8 cellular contexts compared by ENCODE assay signal in the genomic region with DNA sequence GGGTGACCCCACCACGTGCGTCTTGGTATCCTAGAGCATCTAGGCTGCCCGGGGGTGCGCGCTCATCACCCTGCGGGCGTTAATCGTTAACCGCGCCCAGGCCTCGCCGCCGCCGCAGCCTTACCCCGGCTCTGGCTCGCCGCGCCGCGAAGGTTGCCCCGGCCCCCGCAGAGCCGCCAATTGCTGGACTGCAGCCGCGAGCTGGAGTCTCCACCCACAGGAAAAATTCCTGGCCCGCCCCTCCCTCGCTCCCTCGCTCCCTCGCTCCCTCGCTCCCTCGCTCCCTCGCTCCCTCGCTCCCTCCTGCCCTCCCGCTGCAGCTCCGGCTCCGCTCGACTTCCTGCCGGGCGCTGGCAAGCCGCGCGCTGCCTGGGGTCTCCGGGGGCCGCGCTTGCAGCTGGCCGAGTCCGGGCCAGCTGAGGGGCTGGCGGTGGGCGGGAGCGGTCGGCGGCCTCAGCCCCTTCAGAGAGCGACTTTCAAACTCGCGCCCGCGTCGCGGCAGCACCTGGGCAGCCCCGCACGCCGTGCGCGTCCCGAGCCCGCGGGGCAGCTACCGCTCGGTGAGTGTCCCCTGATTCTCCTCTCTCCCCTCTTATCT. TPM values are rescaled to one million over a fixed set of nuclear protein-coding genes. Genes with fewer than 3 reads are reported as not detected.
DNase-seq lines count a peak whose midpoint lies in the region; ATAC-seq and TF ChIP-seq lines count a peak whose summit lies in the region.

A gene (plus strand): TSS at position 280 of the 598 bp plus-strand sequence. CDS start 23,208 bp downstream, outside the sequence.

- DNase-seq in T-helper 1 cell (no peak), NCI-H345 treated with DMSO at 0.1 percent for 48 hours (lab: John Stamatoyannopoulos, UW; ENCODE audit: unreplicated experiment) (peak; percentile 38), activated gamma-delta T cell treated with Interleukin-2 at 50 U/mL for 16 hours (peak; percentile 40), fibroblast of the conjunctiva (ENCODE audit: low read depth) (peak; percentile 16), myocyte (ENCODE audit: low read depth) (peak; percentile 68), upper lobe of left lung (peak; percentile 82 to 93)

- WGBS in upper lobe of left lung, 2 donors, result 0% methylated on average over 5 to 32 of the region's 69 CpGs

- TF ChIP-seq CTCF in upper lobe of left lung (IDR thresholded peaks at IDR 0.05), result no peak

- H3K27ac ChIP-seq in upper lobe of left lung, result peak within 1 kb of the TSS; percentile 77 to 91 (median 84)

- peak; percentile 66 to 85 for ATAC-seq in upper lobe of left lung (ENCODE audit: low FRiP score in 2 of 2)
- no peak for ATAC-seq in GM21619 (IDR thresholded peaks at IDR 0.05; ENCODE audit: unreplicated experiment)

- H3K27me3 ChIP-seq in upper lobe of left lung, result no peaks in the 10 kb centered on the region

- TF ChIP-seq POLR2A in upper lobe of left lung (IDR thresholded peaks at IDR 0.05), result peak in 2 of 4 donors; percentile 25 to 61

- H3K36me3 ChIP-seq in upper lobe of left lung, result no peaks in the 10 kb centered on the region

- peaks cover 33 to 70% (median 55%) of the 10 kb centered on the region in 4 donors for H3K4me1 ChIP-seq in upper lobe of left lung

- no peak for TF ChIP-seq EP300 in upper lobe of left lung (IDR thresholded peaks at IDR 0.05)

- intact Hi-C loops in T-helper 1 cell treated with Interleukin-12 subunit alpha and Interleukin-12 subunit beta and Interleukin-4 antibody, amounts not matched to agents 30 ng/mL and 1 ng/mL, for 36 hours (cut with micrococcal nuclease), result loop anchor here (2.0 to 10.0 kb wide), 2 partner anchors 163 to 391 kb away; a partner anchor contains a TSS

- peak within 1 kb of the TSS; percentile 57 to 90 (median 76) for H3K4me3 ChIP-seq in upper lobe of left lung

- no peaks in the 10 kb centered on the region for H3K9me3 ChIP-seq in upper lobe of left lung

RNA-seq across cellular contexts. Expression of the gene that starts here (rescaled TPM):
- total RNA-seq in T-helper 1 cell treated with Interleukin-12 subunit alpha and Interleukin-12 subunit beta and Interleukin-4 antibody, amounts not matched to agents 30 ng/mL and 1 ng/mL, for 36 hours, result 53.8 and 54.4 TPM in 2 replicates
- total RNA-seq in myocyte, result 4.4 and 5.2 TPM in 2 replicates
- 5.8 TPM for polyA plus RNA-seq in myocyte (2012)
- 10 to 100 TPM; 12.8 to 49.2 (median 34.8) TPM for total RNA-seq in upper lobe of left lung

Comparison
In these comparisons a context has a peak if more than half of its experiments do, and no peak if none do; other contexts are left out.
1. DNase-seq: peak in NCI-H345 treated with DMSO at 0.1 percent for 48 hours (single experiment), activated gamma-delta T cell treated with Interleukin-2 at 50 U/mL for 16 hours (single experiment), fibroblast of the conjunctiva (single experiment), myocyte (single experiment) and upper lobe of left lung (2 of 2); none in T-helper 1 cell (0 of 5).